ENCODE assay signal across 17 cellular contexts in the genomic region with DNA sequence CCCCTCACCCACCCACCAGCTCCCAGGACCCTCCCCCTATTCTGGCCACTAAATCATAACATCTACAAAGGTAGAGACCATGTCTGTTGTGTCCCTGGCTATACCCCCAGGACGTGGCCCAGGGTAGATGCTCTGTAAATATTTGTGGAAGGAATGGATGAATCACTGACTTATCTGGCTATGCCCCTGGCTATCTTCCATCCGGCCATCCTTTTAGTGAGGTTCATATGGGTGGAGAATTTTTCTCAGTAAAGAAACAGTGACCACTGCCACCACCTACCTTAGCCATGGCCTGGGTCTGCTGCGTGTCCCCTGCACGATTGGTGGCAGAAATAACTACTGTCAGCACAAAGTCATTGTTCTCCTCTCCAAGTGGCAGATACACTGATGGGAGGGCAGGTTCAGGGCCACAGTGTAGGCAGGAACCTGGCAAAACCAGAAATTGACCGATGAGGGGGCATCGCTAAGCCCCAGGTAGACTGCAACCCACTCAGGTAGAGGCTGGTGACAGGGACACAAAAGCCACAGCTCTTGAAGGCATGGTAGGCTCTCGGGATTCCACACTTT.
DNase-seq lines count a peak whose midpoint lies in the region; ATAC-seq and TF ChIP-seq lines count a peak whose summit lies in the region.
"Had no signal": no experiment of that assay in that cellular context is flagged by ENCODE, and none has a peak within 500 bp of the region (broad histone marks: within the 10 kb centered on the region; RNA-seq: fewer than 3 reads in every experiment).

No MANE protein-coding gene starts in this region.

- intact Hi-C loops in Right ventricle myocardium inferior (cut with DNase I): no loop called here

- no peaks in the 10 kb centered on the region for H3K27me3 ChIP-seq in gastroesophageal sphincter
- H3K27me3 ChIP-seq: pancreas, Peyer's patch, transverse colon had no signal

- 14 to 60% methylated on average over 1 to 3 of the region's 7 CpGs for WGBS in gastroesophageal sphincter (ENCODE audit: low coverage in 1 of 2), 2 donors

- H3K9me3 Mint-ChIP-seq in HFFc6: no peaks in the 10 kb centered on the region
- H3K9me3 Mint-ChIP-seq: mesothelial cell of epicardium had no signal

- no peaks in the 10 kb centered on the region for H3K36me3 Mint-ChIP-seq in HFFc6 (ENCODE audit: low read depth)
- H3K36me3 Mint-ChIP-seq: mesothelial cell of epicardium had no signal

- TF ChIP-seq EP300 in gastroesophageal sphincter (IDR thresholded peaks at IDR 0.05): no peak

- TF ChIP-seq POLR2A in gastroesophageal sphincter (IDR thresholded peaks at IDR 0.05): no peak

- TF ChIP-seq CTCF in HFFc6 (IDR thresholded peaks at IDR 0.05) (no peak), gastroesophageal sphincter (IDR thresholded peaks at IDR 0.05) (no peak)

- peak overlapping the region; percentile 80 for H3K27ac Mint-ChIP-seq in HFFc6
- H3K27ac Mint-ChIP-seq: B cell, mesothelial cell of epicardium had no signal

- no peaks in the 10 kb centered on the region for H3K9me3 ChIP-seq in gastroesophageal sphincter
- H3K9me3 ChIP-seq: pancreas, Peyer's patch, transverse colon had no signal

- DNase-seq in AG08396 (ENCODE audit: low spot score): peak; percentile 60
- DNase-seq in HFFc6: peak; percentile 71
- peak; percentile 61 for DNase-seq in astrocyte of the hippocampus (ENCODE audit: low read depth, low spot score)
- peak; percentile 89 for DNase-seq in islet precursor cell
- no peak for DNase-seq in Right ventricle myocardium inferior (ENCODE audit: missing footprints)
- DNase-seq in RPMI8226: no peak
- DNase-seq: activated effector memory CD4-positive, alpha-beta T cell treated with Interleukin-2 at 50 U/mL for 16 hours; NCI-H1092; NCI-H446 treated with DMSO at 0.1 percent for 48 hours; pancreas; Peyer's patch; T-helper 9 cell; transverse colon had no signal

- H3K27me3 Mint-ChIP-seq in HFFc6 (ENCODE audit: insufficient read depth): no peaks in the 10 kb centered on the region; the same call in 1 of the 2 replicates

- H3K4me1 Mint-ChIP-seq in HFFc6 (ENCODE audit: low read depth): peaks cover 33% of the 10 kb centered on the region
- H3K4me1 Mint-ChIP-seq: B cell had no signal

- H3K27ac ChIP-seq in gastroesophageal sphincter: no peak overlapping the region
- H3K27ac ChIP-seq: pancreas, Peyer's patch, transverse colon had no signal

- peak overlapping the region; percentile 61 for H3K4me3 Mint-ChIP-seq in HFFc6
- H3K4me3 Mint-ChIP-seq: B cell, mesothelial cell of epicardium had no signal

- no peaks in the 10 kb centered on the region for H3K4me1 ChIP-seq in gastroesophageal sphincter
- H3K4me1 ChIP-seq: pancreas, Peyer's patch, transverse colon had no signal

- H3K4me3 ChIP-seq in gastroesophageal sphincter: no peak overlapping the region
- H3K4me3 ChIP-seq: pancreas, Peyer's patch, transverse colon had no signal

- no peaks in the 10 kb centered on the region for H3K36me3 ChIP-seq in gastroesophageal sphincter
- H3K36me3 ChIP-seq: pancreas, Peyer's patch, transverse colon had no signal

- no peak for ATAC-seq in gastroesophageal sphincter
- ATAC-seq in GM21825 (IDR thresholded peaks at IDR 0.05; ENCODE audit: unreplicated experiment): no peak
- no peak for ATAC-seq in Right ventricle myocardium inferior
- ATAC-seq: pancreas had no signal

Comparison
In these comparisons a context has a peak if more than half of its experiments do, and no peak if none do; other contexts are left out.
1. DNase-seq: peak in AG08396 (single experiment), HFFc6 (single experiment), astrocyte of the hippocampus (single experiment) and islet precursor cell (single experiment); none in Right ventricle myocardium inferior (single experiment) and RPMI8226 (single experiment).